ENCODE assay signal across 8 cellular contexts in the genomic region with DNA sequence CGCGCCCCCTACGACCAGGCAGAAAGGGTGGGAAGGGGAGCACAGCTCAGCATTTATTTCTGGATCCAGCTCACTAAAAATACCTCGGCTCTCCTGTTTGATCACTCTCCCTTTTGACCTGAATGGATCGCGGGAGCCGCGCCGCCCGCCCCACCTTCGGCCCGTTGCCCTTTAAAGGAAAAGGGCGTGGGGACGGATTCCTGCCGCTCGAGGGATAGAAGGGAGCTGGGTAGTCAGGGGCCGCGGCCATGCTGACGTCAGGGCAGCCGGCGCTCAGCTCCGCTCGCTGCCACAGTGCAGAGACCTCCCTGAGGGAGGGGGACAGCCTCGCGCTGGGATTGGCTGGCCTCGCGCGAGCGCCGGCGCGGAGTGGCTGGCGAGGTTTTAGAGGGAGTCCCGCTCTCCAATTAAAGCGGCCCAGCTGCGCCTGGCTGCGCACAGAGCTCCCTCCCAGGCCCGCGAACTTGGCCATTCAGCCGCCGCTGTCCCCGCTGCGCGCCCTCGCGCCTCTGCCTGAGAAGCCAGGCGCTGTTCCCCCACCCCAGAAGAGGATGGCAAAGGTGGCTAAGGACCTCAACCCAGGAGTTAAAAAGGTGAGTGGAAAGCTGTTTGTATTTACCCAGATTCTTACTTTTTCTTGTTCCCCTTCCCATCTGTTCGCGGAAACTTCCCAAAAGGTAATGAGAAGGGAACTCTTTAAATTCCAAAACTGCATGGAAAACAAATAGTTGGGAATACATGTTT. TPM values are rescaled to one million over a fixed set of nuclear protein-coding genes. Genes with fewer than 3 reads are reported as not detected.
DNase-seq lines count a peak whose midpoint lies in the region; ATAC-seq and TF ChIP-seq lines count a peak whose summit lies in the region.

A gene with protein sequence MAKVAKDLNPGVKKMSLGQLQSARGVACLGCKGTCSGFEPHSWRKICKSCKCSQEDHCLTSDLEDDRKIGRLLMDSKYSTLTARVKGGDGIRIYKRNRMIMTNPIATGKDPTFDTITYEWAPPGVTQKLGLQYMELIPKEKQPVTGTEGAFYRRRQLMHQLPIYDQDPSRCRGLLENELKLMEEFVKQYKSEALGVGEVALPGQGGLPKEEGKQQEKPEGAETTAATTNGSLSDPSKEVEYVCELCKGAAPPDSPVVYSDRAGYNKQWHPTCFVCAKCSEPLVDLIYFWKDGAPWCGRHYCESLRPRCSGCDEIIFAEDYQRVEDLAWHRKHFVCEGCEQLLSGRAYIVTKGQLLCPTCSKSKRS (plus strand): TSS at position 436 of the 744 bp plus-strand sequence. CDS start 116 bp downstream, at position 552.

- intact Hi-C loops in right cardiac atrium (cut with DNase I) = loop anchor here in 1 of 4 donors (10.0 kb wide), 1 partner anchor 53 kb away; no protein-coding TSS in a partner anchor

- ATAC-seq in HG02588 (IDR thresholded peaks at IDR 0.05; ENCODE audit: unreplicated experiment) = peak; percentile 97
- ATAC-seq in right cardiac atrium = peak; percentile 99

- peak within 1 kb of the TSS; percentile 91 for H3K27ac ChIP-seq in right cardiac atrium (ENCODE audit: low read length)
- H3K27ac ChIP-seq in urinary bladder (ENCODE audit: low read depth) = peak within 1 kb of the TSS; percentile 70

- DNase-seq in GM10266 (ENCODE audit: extremely low spot score) = peak; percentile 89
- DNase-seq in NCI-H128 (lab: John Stamatoyannopoulos, UW; ENCODE audit: unreplicated experiment) = peak; percentile 59
- DNase-seq in T1000 (lab: John Stamatoyannopoulos, UW) = peak; percentile 91
- peak; percentile 85 for DNase-seq in astrocyte of the cerebellum (ENCODE audit: low read depth)
- DNase-seq in right cardiac atrium = peak; percentile 97 to 99 (median 99)
- peak; percentile 88 for DNase-seq in pulmonary artery endothelial cell (ENCODE audit: low read depth, low spot score)

- 2% methylated on average over 49 of the region's 49 CpGs for WGBS in right cardiac atrium
- 1% methylated on average over 49 of the region's 49 CpGs for WGBS in urinary bladder

- peaks cover 23% of the 10 kb centered on the region for H3K4me1 ChIP-seq in right cardiac atrium (ENCODE audit: control insufficient read depth, insufficient read depth, low read length)
- no peaks in the 10 kb centered on the region for H3K4me1 ChIP-seq in urinary bladder (ENCODE audit: insufficient read depth)

- no peak for TF ChIP-seq CTCF in GM10266 (IDR thresholded peaks at IDR 0.05; ENCODE audit: control insufficient read depth, insufficient read depth, low read depth, missing control alignments)
- peak; percentile 5 for TF ChIP-seq CTCF in astrocyte of the cerebellum (IDR thresholded peaks at IDR 0.05; ENCODE audit: low read depth, low read length, missing control alignments)

- H3K36me3 ChIP-seq in urinary bladder (ENCODE audit: insufficient read depth) = no peaks in the 10 kb centered on the region

- H3K27me3 ChIP-seq in right cardiac atrium (ENCODE audit: control insufficient read depth, insufficient read depth) = no peaks in the 10 kb centered on the region

- in situ Hi-C loops in astrocyte of the cerebellum (cut with HindIII; ENCODE audit: low sequenced_read_pairs) = no loop called here

- H3K4me3 ChIP-seq in astrocyte of the cerebellum (ENCODE audit: low read depth, low read length) (peak within 1 kb of the TSS; percentile 48), right cardiac atrium (ENCODE audit: low read length) (peak within 1 kb of the TSS; percentile 65), urinary bladder (ENCODE audit: low read depth, low read length) (peak within 1 kb of the TSS; percentile 46)

- no peaks in the 10 kb centered on the region for H3K9me3 ChIP-seq in right cardiac atrium (ENCODE audit: control insufficient read depth, low read length)

RNA-seq across cellular contexts. Expression of the gene that starts here (rescaled TPM):
- total RNA-seq in right cardiac atrium (10 to 100 TPM; 45.6 to 57.8 (median 55.4) TPM), pulmonary artery endothelial cell (4.5 and 14.0 TPM in 2 replicates), urinary bladder (34.3 TPM)
- polyA plus RNA-seq in right cardiac atrium (43.4 TPM), urinary bladder (163 TPM)

Comparison
In these comparisons a context has a peak if more than half of its experiments do, and no peak if none do; other contexts are left out.
1. Peak in every context shown above with its lines: DNase-seq, ATAC-seq, H3K4me3 ChIP-seq and H3K27ac ChIP-seq.